ENCODE assay signal across 1 cellular context in the genomic region with DNA sequence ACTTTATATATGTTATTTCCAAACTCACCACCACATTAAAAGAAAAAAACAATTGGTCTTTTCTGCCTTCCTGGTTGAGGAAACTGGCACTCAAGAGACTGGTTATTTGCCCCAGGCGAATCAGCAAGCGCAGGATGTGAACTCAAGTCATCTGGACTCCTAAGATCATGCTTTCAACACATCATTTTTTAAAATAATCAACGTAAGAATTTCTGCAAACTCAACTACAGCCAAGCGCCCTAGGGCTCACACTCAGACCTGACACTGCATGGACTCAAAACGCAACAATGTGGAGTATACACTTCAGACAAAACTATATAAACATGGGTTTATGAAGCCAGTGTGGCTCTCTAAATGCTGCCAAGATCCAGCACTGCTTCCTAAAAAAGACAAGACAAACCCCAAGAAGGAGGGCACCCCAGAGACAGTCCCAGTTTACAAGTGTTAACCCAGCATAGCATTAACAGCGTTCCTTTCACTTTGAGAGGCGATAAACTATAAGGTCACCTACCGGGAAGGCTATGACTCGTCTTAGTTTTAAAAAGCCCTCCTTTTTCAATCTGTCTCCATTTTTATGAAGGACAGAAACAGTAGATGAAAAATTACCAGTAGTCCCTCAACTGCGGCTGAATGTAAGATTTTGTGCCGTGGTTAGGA.
TF ChIP-seq lines count a peak whose summit lies in the region.

No MANE protein-coding gene starts in this region.

TF ChIP-seq in HEK293, 187 proteins besides CTCF, POLR2A, EP300 and RAD21 (continued from another document):
- TF ChIP-seq, protein P1, sequence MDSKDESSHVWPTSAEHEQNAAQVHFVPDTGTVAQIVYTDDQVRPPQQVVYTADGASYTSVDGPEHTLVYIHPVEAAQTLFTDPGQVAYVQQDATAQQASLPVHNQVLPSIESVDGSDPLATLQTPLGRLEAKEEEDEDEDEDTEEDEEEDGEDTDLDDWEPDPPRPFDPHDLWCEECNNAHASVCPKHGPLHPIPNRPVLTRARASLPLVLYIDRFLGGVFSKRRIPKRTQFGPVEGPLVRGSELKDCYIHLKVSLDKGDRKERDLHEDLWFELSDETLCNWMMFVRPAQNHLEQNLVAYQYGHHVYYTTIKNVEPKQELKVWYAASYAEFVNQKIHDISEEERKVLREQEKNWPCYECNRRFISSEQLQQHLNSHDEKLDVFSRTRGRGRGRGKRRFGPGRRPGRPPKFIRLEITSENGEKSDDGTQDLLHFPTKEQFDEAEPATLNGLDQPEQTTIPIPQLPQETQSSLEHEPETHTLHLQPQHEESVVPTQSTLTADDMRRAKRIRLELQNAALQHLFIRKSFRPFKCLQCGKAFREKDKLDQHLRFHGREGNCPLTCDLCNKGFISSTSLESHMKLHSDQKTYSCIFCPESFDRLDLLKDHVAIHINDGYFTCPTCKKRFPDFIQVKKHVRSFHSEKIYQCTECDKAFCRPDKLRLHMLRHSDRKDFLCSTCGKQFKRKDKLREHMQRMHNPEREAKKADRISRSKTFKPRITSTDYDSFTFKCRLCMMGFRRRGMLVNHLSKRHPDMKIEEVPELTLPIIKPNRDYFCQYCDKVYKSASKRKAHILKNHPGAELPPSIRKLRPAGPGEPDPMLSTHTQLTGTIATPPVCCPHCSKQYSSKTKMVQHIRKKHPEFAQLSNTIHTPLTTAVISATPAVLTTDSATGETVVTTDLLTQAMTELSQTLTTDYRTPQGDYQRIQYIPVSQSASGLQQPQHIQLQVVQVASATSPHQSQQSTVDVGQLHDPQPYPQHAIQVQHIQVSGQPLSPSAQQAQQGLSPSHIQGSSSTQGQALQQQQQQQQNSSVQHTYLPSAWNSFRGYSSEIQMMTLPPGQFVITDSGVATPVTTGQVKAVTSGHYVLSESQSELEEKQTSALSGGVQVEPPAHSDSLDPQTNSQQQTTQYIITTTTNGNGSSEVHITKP (tag by site-specific recombination; IDR thresholded peaks at IDR 0.05) = no peak
- TF ChIP-seq ZNF561 (tag by site-specific recombination; IDR thresholded peaks at IDR 0.05; ENCODE audit: borderline replicate concordance) (peak; percentile 22; the same call in 1 of the 2 replicates), ZNF600 (tag by site-specific recombination; IDR thresholded peaks at IDR 0.05) (0 out of 2 replicates have a peak, but pooled peaks have one; percentile 25), KLF9 (tag by site-specific recombination; IDR thresholded peaks at IDR 0.05; ENCODE audit: low read depth) (no peak), ZNF530 (tag by site-specific recombination; IDR thresholded peaks at IDR 0.05; ENCODE audit: low read depth) (no peak), ZNF629 (tag by site-specific recombination; IDR thresholded peaks at IDR 0.05) (peak; percentile 20), ZNF423 (tag by site-specific recombination; IDR thresholded peaks at IDR 0.05) (peak; percentile 38; the same call in 1 of the 2 replicates), FEZF1 (tag by site-specific recombination; IDR thresholded peaks at IDR 0.05) (peak; percentile 20; the same call in 1 of the 2 replicates), GLIS1 (tag by site-specific recombination; IDR thresholded peaks at IDR 0.05) (0 out of 2 replicates have a peak, but pooled peaks have one; percentile 11), ZBTB48 (tag by site-specific recombination; IDR thresholded peaks at IDR 0.05) (peak; percentile 15; the same call in 1 of the 2 replicates), ZNF266 (tag by site-specific recombination; IDR thresholded peaks at IDR 0.05; ENCODE audit: low read depth) (no peak)
- TF ChIP-seq, protein P2, sequence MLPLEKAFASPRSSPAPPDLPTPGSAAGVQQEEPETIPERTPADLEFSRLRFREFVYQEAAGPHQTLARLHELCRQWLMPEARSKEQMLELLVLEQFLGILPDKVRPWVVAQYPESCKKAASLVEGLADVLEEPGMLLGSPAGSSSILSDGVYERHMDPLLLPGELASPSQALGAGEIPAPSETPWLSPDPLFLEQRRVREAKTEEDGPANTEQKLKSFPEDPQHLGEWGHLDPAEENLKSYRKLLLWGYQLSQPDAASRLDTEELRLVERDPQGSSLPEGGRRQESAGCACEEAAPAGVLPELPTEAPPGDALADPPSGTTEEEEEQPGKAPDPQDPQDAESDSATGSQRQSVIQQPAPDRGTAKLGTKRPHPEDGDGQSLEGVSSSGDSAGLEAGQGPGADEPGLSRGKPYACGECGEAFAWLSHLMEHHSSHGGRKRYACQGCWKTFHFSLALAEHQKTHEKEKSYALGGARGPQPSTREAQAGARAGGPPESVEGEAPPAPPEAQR (tag by site-specific recombination; IDR thresholded peaks at IDR 0.05) = no peak
- TF ChIP-seq, protein P3, sequence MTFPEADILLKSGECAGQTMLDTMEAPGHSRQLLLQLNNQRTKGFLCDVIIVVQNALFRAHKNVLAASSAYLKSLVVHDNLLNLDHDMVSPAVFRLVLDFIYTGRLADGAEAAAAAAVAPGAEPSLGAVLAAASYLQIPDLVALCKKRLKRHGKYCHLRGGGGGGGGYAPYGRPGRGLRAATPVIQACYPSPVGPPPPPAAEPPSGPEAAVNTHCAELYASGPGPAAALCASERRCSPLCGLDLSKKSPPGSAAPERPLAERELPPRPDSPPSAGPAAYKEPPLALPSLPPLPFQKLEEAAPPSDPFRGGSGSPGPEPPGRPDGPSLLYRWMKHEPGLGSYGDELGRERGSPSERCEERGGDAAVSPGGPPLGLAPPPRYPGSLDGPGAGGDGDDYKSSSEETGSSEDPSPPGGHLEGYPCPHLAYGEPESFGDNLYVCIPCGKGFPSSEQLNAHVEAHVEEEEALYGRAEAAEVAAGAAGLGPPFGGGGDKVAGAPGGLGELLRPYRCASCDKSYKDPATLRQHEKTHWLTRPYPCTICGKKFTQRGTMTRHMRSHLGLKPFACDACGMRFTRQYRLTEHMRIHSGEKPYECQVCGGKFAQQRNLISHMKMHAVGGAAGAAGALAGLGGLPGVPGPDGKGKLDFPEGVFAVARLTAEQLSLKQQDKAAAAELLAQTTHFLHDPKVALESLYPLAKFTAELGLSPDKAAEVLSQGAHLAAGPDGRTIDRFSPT (tag by site-specific recombination; IDR thresholded peaks at IDR 0.05) = no peak
- TF ChIP-seq, protein P4, sequence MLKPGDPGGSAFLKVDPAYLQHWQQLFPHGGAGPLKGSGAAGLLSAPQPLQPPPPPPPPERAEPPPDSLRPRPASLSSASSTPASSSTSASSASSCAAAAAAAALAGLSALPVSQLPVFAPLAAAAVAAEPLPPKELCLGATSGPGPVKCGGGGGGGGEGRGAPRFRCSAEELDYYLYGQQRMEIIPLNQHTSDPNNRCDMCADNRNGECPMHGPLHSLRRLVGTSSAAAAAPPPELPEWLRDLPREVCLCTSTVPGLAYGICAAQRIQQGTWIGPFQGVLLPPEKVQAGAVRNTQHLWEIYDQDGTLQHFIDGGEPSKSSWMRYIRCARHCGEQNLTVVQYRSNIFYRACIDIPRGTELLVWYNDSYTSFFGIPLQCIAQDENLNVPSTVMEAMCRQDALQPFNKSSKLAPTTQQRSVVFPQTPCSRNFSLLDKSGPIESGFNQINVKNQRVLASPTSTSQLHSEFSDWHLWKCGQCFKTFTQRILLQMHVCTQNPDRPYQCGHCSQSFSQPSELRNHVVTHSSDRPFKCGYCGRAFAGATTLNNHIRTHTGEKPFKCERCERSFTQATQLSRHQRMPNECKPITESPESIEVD (tag by site-specific recombination; IDR thresholded peaks at IDR 0.05) = peak; percentile 26; the same call in 1 of the 2 replicates
- TF ChIP-seq, protein P5, sequence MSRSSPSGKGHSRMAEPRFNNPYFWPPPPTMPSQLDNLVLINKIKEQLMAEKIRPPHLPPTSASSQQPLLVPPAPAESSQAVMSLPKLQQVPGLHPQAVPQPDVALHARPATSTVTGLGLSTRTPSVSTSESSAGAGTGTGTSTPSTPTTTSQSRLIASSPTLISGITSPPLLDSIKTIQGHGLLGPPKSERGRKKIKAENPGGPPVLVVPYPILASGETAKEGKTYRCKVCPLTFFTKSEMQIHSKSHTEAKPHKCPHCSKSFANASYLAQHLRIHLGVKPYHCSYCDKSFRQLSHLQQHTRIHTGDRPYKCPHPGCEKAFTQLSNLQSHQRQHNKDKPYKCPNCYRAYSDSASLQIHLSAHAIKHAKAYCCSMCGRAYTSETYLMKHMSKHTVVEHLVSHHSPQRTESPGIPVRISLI (tag by site-specific recombination; IDR thresholded peaks at IDR 0.05) = 0 out of 2 replicates have a peak, but pooled peaks have one; percentile 89
